ENCODE assay signal across 25 cellular contexts in the genomic region with DNA sequence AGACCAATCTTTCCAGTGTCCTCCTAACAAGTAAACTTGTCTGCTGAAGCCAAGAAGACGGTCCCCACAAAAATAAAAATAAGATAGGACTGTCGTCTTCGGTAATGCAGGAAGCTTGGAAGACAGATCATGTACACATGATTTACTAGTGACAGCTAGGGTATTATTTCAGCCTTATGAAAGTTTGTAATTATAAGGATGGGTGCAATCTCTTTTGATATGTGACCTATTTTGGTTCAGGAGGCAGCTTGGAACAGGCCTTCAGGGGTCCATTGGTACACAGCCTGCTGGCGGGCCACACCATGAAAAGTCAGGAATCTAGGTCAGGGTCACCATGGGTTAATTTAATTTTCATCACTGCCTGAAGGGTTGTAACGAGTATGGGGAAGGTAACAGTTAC. TPM values are rescaled to one million over a fixed set of nuclear protein-coding genes. Genes with fewer than 3 reads are reported as not detected.
DNase-seq lines count a peak whose midpoint lies in the region; ATAC-seq and TF ChIP-seq lines count a peak whose summit lies in the region.
"Had no signal": no experiment of that assay in that cellular context is flagged by ENCODE, and none has a peak within 500 bp of the region (broad histone marks: within the 10 kb centered on the region; RNA-seq: fewer than 3 reads in every experiment).

No MANE protein-coding gene starts in this region.

- no peak for ATAC-seq in stimulated activated naive CD8-positive, alpha-beta T cell treated with anti-CD3 and anti-CD28 coated beads, Interleukin-15, amount 100 ng/mL, for 72 hours
- no peak for ATAC-seq in GM23338
- ATAC-seq: A549, GM12878 had no signal

- H3F3A ChIP-seq in GM23338 (replicated peaks; ENCODE audit: low read depth), result no peaks in the 10 kb centered on the region

- no peaks in the 10 kb centered on the region for H3K27me3 Mint-ChIP-seq in activated T-cell treated with anti-CD3 and anti-CD28 coated beads, Interleukin-2, amount 50 U/mL, for 24 hours
- no peaks in the 10 kb centered on the region for H3K27me3 Mint-ChIP-seq in stimulated activated naive CD8-positive, alpha-beta T cell treated with anti-CD3 and anti-CD28 coated beads, Interleukin-15, Interleukin-2, amounts not matched to agents 100 ng/mL and 50 ng/mL, for 24 hours
- no peaks in the 10 kb centered on the region for H3K27me3 Mint-ChIP-seq in stimulated activated naive CD8-positive, alpha-beta T cell treated with anti-CD3 and anti-CD28 coated beads, Interleukin-15, amount 100 ng/mL, for 72 hours
- peaks cover 2% of the 10 kb centered on the region for H3K27me3 Mint-ChIP-seq in GM23338 (ENCODE audit: insufficient read depth, low read depth, poor library complexity)
- H3K27me3 Mint-ChIP-seq: CD4-positive, alpha-beta T cell; CD8-positive, alpha-beta memory T cell had no signal

- H3K27ac ChIP-seq in esophagus muscularis mucosa (replicated peaks in 1 of 4), result no peak overlapping the region
- H3K27ac ChIP-seq in GM23338 (ENCODE audit: low read depth), result no peak overlapping the region
- H3K27ac ChIP-seq in thyroid gland, result no peak overlapping the region
- H3K27ac ChIP-seq: A549; BLaER1 treated with 17β-estradiol and CSF1 and Interleukin-3, amounts not matched to agents 10 nM and 100 nM had no signal

- H3K27me3 ChIP-seq in esophagus muscularis mucosa (no peaks in the 10 kb centered on the region), GM23338 (ENCODE audit: insufficient read depth) (no peaks in the 10 kb centered on the region), thyroid gland (no peaks in the 10 kb centered on the region)
- H3K27me3 ChIP-seq: BE2C; BLaER1 treated with 17β-estradiol and CSF1 and Interleukin-3, amounts not matched to agents 10 nM and 100 nM had no signal

- H3K9me3 ChIP-seq in esophagus muscularis mucosa (no peaks in the 10 kb centered on the region), thyroid gland (no peaks in the 10 kb centered on the region)
- H3K9me3 ChIP-seq: A549; BE2C; BLaER1 treated with 17β-estradiol and CSF1 and Interleukin-3, amounts not matched to agents 10 nM and 100 nM; HAP-1 had no signal

- no peaks in the 10 kb centered on the region for H4K20me1 ChIP-seq in GM23338 (replicated peaks; ENCODE audit: insufficient read depth)
- H4K20me1 ChIP-seq: BLaER1 treated with 17β-estradiol and CSF1 and Interleukin-3, amounts not matched to agents 10 nM and 100 nM had no signal

- no peak overlapping the region for H2AFZ ChIP-seq in GM23338

- H3K36me3 ChIP-seq in esophagus muscularis mucosa (no peaks in the 10 kb centered on the region), GM23338 (ENCODE audit: insufficient read depth) (no peaks in the 10 kb centered on the region), thyroid gland (no peaks in the 10 kb centered on the region)
- H3K36me3 ChIP-seq: BE2C; BLaER1 treated with 17β-estradiol and CSF1 and Interleukin-3, amounts not matched to agents 10 nM and 100 nM; HAP-1 had no signal

- H3K36me3 Mint-ChIP-seq in activated T-cell treated with anti-CD3 and anti-CD28 coated beads, Interleukin-2, amount 50 U/mL, for 24 hours (ENCODE audit: low read depth), result peaks cover 61% of the 10 kb centered on the region
- peaks cover 23% of the 10 kb centered on the region for H3K36me3 Mint-ChIP-seq in stimulated activated naive CD8-positive, alpha-beta T cell treated with anti-CD3 and anti-CD28 coated beads, Interleukin-15, Interleukin-2, amounts not matched to agents 100 ng/mL and 50 ng/mL, for 24 hours (ENCODE audit: low read depth)
- no peaks in the 10 kb centered on the region for H3K36me3 Mint-ChIP-seq in GM23338 (ENCODE audit: low read depth)
- H3K36me3 Mint-ChIP-seq: CD14-positive monocyte had no signal

- H3K4me2 ChIP-seq in GM23338, result no peak overlapping the region
- H3K4me2 ChIP-seq: A549; BLaER1 treated with 17β-estradiol and CSF1 and Interleukin-3, amounts not matched to agents 10 nM and 100 nM had no signal

- peaks cover 30% of the 10 kb centered on the region for H3K4me1 Mint-ChIP-seq in activated T-cell treated with anti-CD3 and anti-CD28 coated beads, Interleukin-2, amount 50 U/mL, for 24 hours (ENCODE audit: low read depth)
- peaks cover 39% of the 10 kb centered on the region for H3K4me1 Mint-ChIP-seq in stimulated activated naive CD8-positive, alpha-beta T cell treated with anti-CD3 and anti-CD28 coated beads, Interleukin-15, Interleukin-2, amounts not matched to agents 100 ng/mL and 50 ng/mL, for 24 hours (ENCODE audit: low read depth)
- peaks cover 16% of the 10 kb centered on the region for H3K4me1 Mint-ChIP-seq in stimulated activated naive CD8-positive, alpha-beta T cell treated with anti-CD3 and anti-CD28 coated beads, Interleukin-15, amount 100 ng/mL, for 72 hours
- no peaks in the 10 kb centered on the region; the same call in 2 of the 3 replicates for H3K4me1 Mint-ChIP-seq in GM23338
- H3K4me1 Mint-ChIP-seq: CD14-positive monocyte had no signal

- no peak for TF ChIP-seq CTCF in esophagus muscularis mucosa (IDR thresholded peaks at IDR 0.05)
- TF ChIP-seq CTCF in GM23338 (conservative IDR thresholded peaks at IDR 0.05; ENCODE audit: low read depth in 2 of 2), result no peak
- TF ChIP-seq CTCF in thyroid gland (IDR thresholded peaks at IDR 0.05), result no peak

- H3K4me3 Mint-ChIP-seq in activated T-cell treated with anti-CD3 and anti-CD28 coated beads, Interleukin-2, amount 50 U/mL, for 24 hours, result no peak overlapping the region
- H3K4me3 Mint-ChIP-seq in stimulated activated naive CD8-positive, alpha-beta T cell treated with anti-CD3 and anti-CD28 coated beads, Interleukin-15, Interleukin-2, amounts not matched to agents 100 ng/mL and 50 ng/mL, for 24 hours, result no peak overlapping the region
- no peak overlapping the region for H3K4me3 Mint-ChIP-seq in stimulated activated naive CD8-positive, alpha-beta T cell treated with anti-CD3 and anti-CD28 coated beads, Interleukin-15, amount 100 ng/mL, for 72 hours
- no peak overlapping the region for H3K4me3 Mint-ChIP-seq in GM23338
- H3K4me3 Mint-ChIP-seq: CD14-positive monocyte; CD4-positive, alpha-beta T cell; CD8-positive, alpha-beta memory T cell; HFFc6 had no signal

- H3K79me2 ChIP-seq in GM23338 (replicated peaks; ENCODE audit: insufficient read depth), result no peaks in the 10 kb centered on the region

- WGBS in esophagus muscularis mucosa, result 90% methylated on average over 5 of the region's 5 CpGs
- WGBS in thyroid gland, 2 donors, result 95 to 96% methylated on average over 5 of the region's 5 CpGs

- peak overlapping the region; percentile 30 for H3K27ac Mint-ChIP-seq in activated T-cell treated with anti-CD3 and anti-CD28 coated beads, Interleukin-2, amount 50 U/mL, for 24 hours
- peak overlapping the region; percentile 71 for H3K27ac Mint-ChIP-seq in stimulated activated naive CD8-positive, alpha-beta T cell treated with anti-CD3 and anti-CD28 coated beads, Interleukin-15, Interleukin-2, amounts not matched to agents 100 ng/mL and 50 ng/mL, for 24 hours
- no peak overlapping the region for H3K27ac Mint-ChIP-seq in stimulated activated naive CD8-positive, alpha-beta T cell treated with anti-CD3 and anti-CD28 coated beads, Interleukin-15, amount 100 ng/mL, for 72 hours
- no peak overlapping the region for H3K27ac Mint-ChIP-seq in GM23338
- H3K27ac Mint-ChIP-seq: CD14-positive monocyte; CD4-positive, alpha-beta T cell; HFFc6 had no signal

- H3K4me3 ChIP-seq in esophagus muscularis mucosa, result no peak overlapping the region
- H3K4me3 ChIP-seq in GM23338, result no peak overlapping the region
- no peak overlapping the region for H3K4me3 ChIP-seq in thyroid gland (replicated peaks in 1 of 3)
- H3K4me3 ChIP-seq: A549; BLaER1 treated with 17β-estradiol and CSF1 and Interleukin-3, amounts not matched to agents 10 nM and 100 nM; GM12878; HAP-1 had no signal

- intact Hi-C loops in esophagus muscularis mucosa (cut with DNase I) (no loop called here), thyroid gland (cut with DNase I) (no loop called here)

- DNase-seq in activated T-cell treated with anti-CD3 and anti-CD28 coated beads, Interleukin-2, amount 50 U/mL, for 24 hours, result no peak
- DNase-seq in activated T-cell treated with anti-CD3 and anti-CD28 coated beads, Interleukin-2, amount 50 U/mL, for 1 hour, result no peak
- DNase-seq in stimulated activated naive CD8-positive, alpha-beta T cell treated with anti-CD3 and anti-CD28 coated beads, Interleukin-15, amount 100 ng/mL, for 72 hours, result no peak
- DNase-seq in esophagus muscularis mucosa (ENCODE audit: extremely low spot score), result peak; percentile 70
- DNase-seq in retina, result peak; percentile 34
- no peak for DNase-seq in GM23338 (ENCODE audit: low spot score)
- DNase-seq in thyroid gland, result no peak
- DNase-seq: 8988T; ACHN; AML-193; BE2C; CD4-positive, alpha-beta T cell; CD8-positive, alpha-beta memory T cell; DMS 273 treated with DMSO at 0.1 percent for 48 hours; DMS79; EL; GDM1; GOT3; HFFc6 had no signal

- H3K9me2 ChIP-seq in GM23338 (ENCODE audit: insufficient read depth), result 0 out of 2 replicates have a peak, but pooled peaks cover 5% of the 10 kb centered on the region

- TF ChIP-seq POLR2A in esophagus muscularis mucosa (IDR thresholded peaks at IDR 0.05; ENCODE audit: low read depth) (no peak), thyroid gland (IDR thresholded peaks at IDR 0.05) (no peak)

- H3K9me3 Mint-ChIP-seq in activated T-cell treated with anti-CD3 and anti-CD28 coated beads, Interleukin-2, amount 50 U/mL, for 24 hours, result no peaks in the 10 kb centered on the region
- no peaks in the 10 kb centered on the region for H3K9me3 Mint-ChIP-seq in stimulated activated naive CD8-positive, alpha-beta T cell treated with anti-CD3 and anti-CD28 coated beads, Interleukin-15, Interleukin-2, amounts not matched to agents 100 ng/mL and 50 ng/mL, for 24 hours
- no peaks in the 10 kb centered on the region for H3K9me3 Mint-ChIP-seq in stimulated activated naive CD8-positive, alpha-beta T cell treated with anti-CD3 and anti-CD28 coated beads, Interleukin-15, amount 100 ng/mL, for 72 hours
- H3K9me3 Mint-ChIP-seq in GM23338, result no peaks in the 10 kb centered on the region
- H3K9me3 Mint-ChIP-seq: CD4-positive, alpha-beta T cell; CD8-positive, alpha-beta memory T cell; HFFc6 had no signal

- no peak for TF ChIP-seq EP300 in esophagus muscularis mucosa (IDR thresholded peaks at IDR 0.05)

- H3K4me1 ChIP-seq in esophagus muscularis mucosa (no peaks in the 10 kb centered on the region), GM23338 (ENCODE audit: insufficient read depth) (no peaks in the 10 kb centered on the region), thyroid gland (peaks cover 0 to 9% of the 10 kb centered on the region in 2 donors)
- H3K4me1 ChIP-seq: A549, HAP-1 had no signal

TF ChIP-seq in GM23338, 12 proteins besides CTCF, POLR2A, EP300 and RAD21 (continues in another document):
- no peak for TF ChIP-seq JUNB (IDR thresholded peaks at IDR 0.05; ENCODE audit: unreplicated experiment)
- TF ChIP-seq POLR2AphosphoS5 (IDR thresholded peaks at IDR 0.05; ENCODE audit: low read depth), result no peak

RNA-seq across cellular contexts. Expression of a gene that starts 13.7 kb away (rescaled TPM):
- total RNA-seq in esophagus muscularis mucosa, result not detected
- not detected in 2 replicates for total RNA-seq in GM23338 (2014; rRNA removed; shearing (Covaris generic))
- not detected in 2 replicates for polyA plus RNA-seq in GM23338 (2016; fragmentation: Nextera tagmentation; extraction: Ambion mirVana)
- total RNA-seq in thyroid gland, result not detected
- total RNA-seq: CD4-positive, alpha-beta T cell; GM12878; HFFc6 had no signal
- polyA plus RNA-seq: A549, GM12878 had no signal

RNA-seq across cellular contexts. Expression of a gene that starts 52.3 kb away (rescaled TPM):
- total RNA-seq in esophagus muscularis mucosa (1 to 10 TPM; 1.6 to 2.6 (median 1.9) TPM), thyroid gland (1 to 10 TPM in 3 of 4 donors, under 1 TPM in 1; 0.71 to 6.2 (median 1.2) TPM)
- total RNA-seq in GM23338 (2014; rRNA removed; shearing (Covaris generic)), result 3.6 and 4.6 TPM in 2 replicates
- polyA plus RNA-seq in GM23338 (2016; fragmentation: Nextera tagmentation; extraction: Ambion mirVana), result 0.76 and 1.1 TPM in 2 replicates
- total RNA-seq: GM12878, HFFc6 had no signal

Comparison
In these comparisons a context has a peak if more than half of its experiments do, and no peak if none do; other contexts are left out.
1. H3K27ac Mint-ChIP-seq: peak in activated T-cell treated with anti-CD3 and anti-CD28 coated beads, Interleukin-2, amount 50 U/mL, for 24 hours (single experiment) and stimulated activated naive CD8-positive, alpha-beta T cell treated with anti-CD3 and anti-CD28 coated beads, Interleukin-15, Interleukin-2, amounts not matched to agents 100 ng/mL and 50 ng/mL, for 24 hours (single experiment); none in stimulated activated naive CD8-positive, alpha-beta T cell treated with anti-CD3 and anti-CD28 coated beads, Interleukin-15, amount 100 ng/mL, for 72 hours (0 of 2) and GM23338 (single experiment).
2. DNase-seq: peak in esophagus muscularis mucosa (single experiment) and retina (single experiment); none in activated T-cell treated with anti-CD3 and anti-CD28 coated beads, Interleukin-2, amount 50 U/mL, for 24 hours (single experiment), activated T-cell treated with anti-CD3 and anti-CD28 coated beads, Interleukin-2, amount 50 U/mL, for 1 hour (single experiment), stimulated activated naive CD8-positive, alpha-beta T cell treated with anti-CD3 and anti-CD28 coated beads, Interleukin-15, amount 100 ng/mL, for 72 hours (0 of 2), GM23338 (single experiment) and thyroid gland (0 of 2).